ENCODE assay signal across 5 cellular contexts in genomic region chr11:49196002-49196401, GRCh38. TPM values are rescaled to one million over a fixed set of nuclear protein-coding genes. Genes with fewer than 3 reads are reported as not detected.
"Had no signal": no experiment of that assay in that cellular context is flagged by ENCODE, and none has a peak within 500 bp of the region (broad histone marks: within the 10 kb centered on the region; RNA-seq: fewer than 3 reads in every experiment).

No MANE protein-coding gene starts in this region.

RNA-seq across cellular contexts. Expression of gene FOLH1, which starts 12.4 kb away (rescaled TPM):
- total RNA-seq: K562, NCI-H460, PC-9, Peyer's patch, SJCRH30 had no signal
